16 cellular contexts compared by ENCODE assay signal in the genomic region with DNA sequence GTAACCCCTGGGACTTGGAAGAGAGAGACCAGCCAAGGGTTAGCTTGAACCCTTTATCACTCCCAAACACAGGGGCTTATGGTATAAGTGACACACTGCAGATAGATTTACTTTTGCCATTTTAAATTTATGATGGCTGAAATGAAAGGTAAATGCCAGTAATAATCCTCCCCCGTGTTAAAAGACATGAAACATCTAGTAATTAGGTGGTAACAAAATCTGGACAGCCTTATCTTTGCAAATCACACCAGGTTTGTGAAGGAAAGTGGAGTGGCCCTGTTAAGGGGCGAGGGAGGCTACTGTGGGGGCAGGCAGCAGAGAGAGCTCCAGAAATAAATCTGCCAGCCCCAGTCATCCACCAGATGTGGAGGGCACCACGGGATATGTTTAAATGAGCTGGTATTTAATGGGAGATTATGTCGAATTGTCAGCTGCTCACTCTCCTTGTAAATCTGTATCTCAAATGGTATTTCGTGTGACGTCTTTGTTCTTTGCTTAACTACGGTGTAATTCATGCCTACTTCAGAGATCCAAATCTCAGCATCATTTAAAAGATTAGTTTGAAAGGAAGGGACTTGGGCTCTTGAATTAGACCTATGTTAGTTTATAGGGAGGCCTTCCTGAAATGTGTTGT.
DNase-seq lines count a peak whose midpoint lies in the region; ATAC-seq lines count a peak whose summit lies in the region.
"Had no signal": no experiment of that assay in that cellular context is flagged by ENCODE, and none has a peak within 500 bp of the region (broad histone marks: within the 10 kb centered on the region; RNA-seq: fewer than 3 reads in every experiment).

No MANE protein-coding gene starts in this region.

- no peaks in the 10 kb centered on the region for H3K27me3 Mint-ChIP-seq in T-helper 17 cell

- no peak overlapping the region for H3K4me3 Mint-ChIP-seq in T-helper 17 cell
- H3K4me3 Mint-ChIP-seq: CD8-positive, alpha-beta T cell had no signal

- no peaks in the 10 kb centered on the region for H3K36me3 Mint-ChIP-seq in T-helper 17 cell (ENCODE audit: low read depth)

- no peaks in the 10 kb centered on the region for H3K9me3 ChIP-seq in T-helper 17 cell (ENCODE audit: control insufficient read depth, low read length, poor library complexity, severe bottlenecking)
- H3K9me3 ChIP-seq: HAP-1 had no signal

- no peaks in the 10 kb centered on the region for H3K4me1 Mint-ChIP-seq in T-helper 17 cell

- ATAC-seq in T-helper 17 cell (no peak), HG02981 (IDR thresholded peaks at IDR 0.05; ENCODE audit: unreplicated experiment) (no peak), HG02938 (IDR thresholded peaks at IDR 0.05; ENCODE audit: unreplicated experiment) (no peak)
- ATAC-seq: CD8-positive, alpha-beta T cell had no signal

- peak overlapping the region; percentile 72 for H3K27ac Mint-ChIP-seq in T-helper 17 cell
- H3K27ac Mint-ChIP-seq: CD8-positive, alpha-beta T cell had no signal

- DNase-seq in D341Med (ENCODE audit: low spot score) (peak; percentile 41), NCI-H524 (lab: John Stamatoyannopoulos, UW) (peak; percentile 71), T-helper 17 cell (no peak), left kidney (ENCODE audit: low read depth, low spot score) (peak; percentile 90), NOMO-1 treated with DMSO at 0.1 percent for 48 hours (lab: John Stamatoyannopoulos, UW; ENCODE audit: unreplicated experiment) (no peak), SIG-M5 treated with dmso at 0.1 percent for 504 hours (lab: John Stamatoyannopoulos, UW; ENCODE audit: unreplicated experiment) (no peak)
- DNase-seq: BE2C; CD8-positive, alpha-beta T cell; COR-L47; DMS79 treated with DMSO at 0.1 percent for 48 hours; EL; IMR-90; KG1 had no signal

Comparison
In these comparisons a context has a peak if more than half of its experiments do, and no peak if none do; other contexts are left out.
1. DNase-seq: peak in D341Med (single experiment), NCI-H524 (2 of 2) and left kidney (single experiment); none in T-helper 17 cell (0 of 3), NOMO-1 treated with DMSO at 0.1 percent for 48 hours (single experiment) and SIG-M5 treated with dmso at 0.1 percent for 504 hours (single experiment).